1 cellular context compared by ENCODE assay signal in genomic region chr14:75138492-75138891, GRCh38.
TF ChIP-seq lines count a peak whose summit lies in the region.

No MANE protein-coding gene starts in this region.

TF ChIP-seq in SK-N-SH treated with all-trans-retinoic acid at 6 μM for 48 hours, 23 proteins besides CTCF, POLR2A, EP300 and RAD21 (continued from another document):
- TF ChIP-seq PATZ1 (CRISPR knock-in tag; IDR thresholded peaks at IDR 0.05; ENCODE audit: borderline replicate concordance) (no peak), CREB5 (CRISPR knock-in tag; IDR thresholded peaks at IDR 0.05; ENCODE audit: low read depth) (no peak), ZFP30 (CRISPR knock-in tag; IDR thresholded peaks at IDR 0.05) (no peak), CSRNP3 (CRISPR knock-in tag; IDR thresholded peaks at IDR 0.05) (no peak), CSDC2 (CRISPR knock-in tag; IDR thresholded peaks at IDR 0.05) (no peak), TOX (CRISPR knock-in tag; IDR thresholded peaks at IDR 0.05; ENCODE audit: borderline replicate concordance) (no peak), TSHZ2 (CRISPR knock-in tag; IDR thresholded peaks at IDR 0.05) (no peak), TCF4 (CRISPR knock-in tag; IDR thresholded peaks at IDR 0.05; ENCODE audit: borderline replicate concordance) (no peak), BACH2 (CRISPR knock-in tag; IDR thresholded peaks at IDR 0.05; ENCODE audit: borderline replicate concordance) (no peak), ZNF70 (CRISPR knock-in tag; IDR thresholded peaks at IDR 0.05) (no peak), RARB (CRISPR knock-in tag; IDR thresholded peaks at IDR 0.05) (no peak), OSR1 (CRISPR knock-in tag; IDR thresholded peaks at IDR 0.05) (no peak)
